Comparison of ENCODE assay signal across 1 cellular context in the genomic region with DNA sequence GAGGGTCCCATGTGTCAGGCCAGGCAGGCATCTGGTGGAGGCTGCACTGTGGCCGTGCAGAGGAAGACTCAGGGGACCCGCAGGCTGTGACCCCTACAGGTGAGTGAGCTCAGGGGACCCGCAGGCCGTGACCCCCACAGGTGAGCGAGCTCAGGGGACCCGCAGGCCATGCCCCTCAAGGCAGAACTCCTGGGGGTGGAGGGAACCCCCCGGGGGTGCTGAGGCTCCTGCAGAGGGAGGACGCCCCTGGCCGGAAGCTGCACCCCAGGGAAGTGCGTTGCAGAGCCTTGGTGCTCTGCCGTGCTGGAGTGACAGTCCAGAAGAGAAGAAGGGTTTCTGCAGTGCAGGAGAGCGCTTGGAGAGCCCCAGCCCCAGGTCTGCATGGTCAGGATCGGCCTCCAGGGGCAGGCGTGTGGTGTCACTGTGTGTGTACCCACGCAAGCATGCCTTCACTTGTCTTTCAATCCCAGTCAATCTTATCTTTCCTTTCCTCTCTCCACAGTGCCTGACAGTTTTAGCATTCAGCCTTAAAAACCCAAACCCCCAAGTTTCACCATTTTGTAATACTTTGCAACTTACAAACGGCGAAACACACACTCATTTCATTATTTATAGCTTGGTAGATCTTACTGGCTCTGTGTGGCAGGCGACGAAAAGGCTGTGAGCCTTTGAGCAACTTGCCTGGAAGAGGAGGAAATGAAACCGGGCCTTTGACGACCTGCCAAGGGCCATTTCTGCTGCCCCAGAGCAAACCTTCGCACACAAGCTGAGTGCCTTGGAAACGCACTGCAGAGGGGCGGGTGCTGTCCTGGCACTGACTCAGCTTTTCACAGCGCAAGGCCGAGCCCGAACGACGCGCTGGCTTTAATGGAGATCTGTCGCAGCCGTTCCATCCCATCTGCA.
TF ChIP-seq lines count a peak whose summit lies in the region.

No MANE protein-coding gene starts in this region.

TF ChIP-seq in GM23338, 12 proteins besides CTCF, POLR2A, EP300 and RAD21 (continued from another document):
- TF ChIP-seq, protein P1, sequence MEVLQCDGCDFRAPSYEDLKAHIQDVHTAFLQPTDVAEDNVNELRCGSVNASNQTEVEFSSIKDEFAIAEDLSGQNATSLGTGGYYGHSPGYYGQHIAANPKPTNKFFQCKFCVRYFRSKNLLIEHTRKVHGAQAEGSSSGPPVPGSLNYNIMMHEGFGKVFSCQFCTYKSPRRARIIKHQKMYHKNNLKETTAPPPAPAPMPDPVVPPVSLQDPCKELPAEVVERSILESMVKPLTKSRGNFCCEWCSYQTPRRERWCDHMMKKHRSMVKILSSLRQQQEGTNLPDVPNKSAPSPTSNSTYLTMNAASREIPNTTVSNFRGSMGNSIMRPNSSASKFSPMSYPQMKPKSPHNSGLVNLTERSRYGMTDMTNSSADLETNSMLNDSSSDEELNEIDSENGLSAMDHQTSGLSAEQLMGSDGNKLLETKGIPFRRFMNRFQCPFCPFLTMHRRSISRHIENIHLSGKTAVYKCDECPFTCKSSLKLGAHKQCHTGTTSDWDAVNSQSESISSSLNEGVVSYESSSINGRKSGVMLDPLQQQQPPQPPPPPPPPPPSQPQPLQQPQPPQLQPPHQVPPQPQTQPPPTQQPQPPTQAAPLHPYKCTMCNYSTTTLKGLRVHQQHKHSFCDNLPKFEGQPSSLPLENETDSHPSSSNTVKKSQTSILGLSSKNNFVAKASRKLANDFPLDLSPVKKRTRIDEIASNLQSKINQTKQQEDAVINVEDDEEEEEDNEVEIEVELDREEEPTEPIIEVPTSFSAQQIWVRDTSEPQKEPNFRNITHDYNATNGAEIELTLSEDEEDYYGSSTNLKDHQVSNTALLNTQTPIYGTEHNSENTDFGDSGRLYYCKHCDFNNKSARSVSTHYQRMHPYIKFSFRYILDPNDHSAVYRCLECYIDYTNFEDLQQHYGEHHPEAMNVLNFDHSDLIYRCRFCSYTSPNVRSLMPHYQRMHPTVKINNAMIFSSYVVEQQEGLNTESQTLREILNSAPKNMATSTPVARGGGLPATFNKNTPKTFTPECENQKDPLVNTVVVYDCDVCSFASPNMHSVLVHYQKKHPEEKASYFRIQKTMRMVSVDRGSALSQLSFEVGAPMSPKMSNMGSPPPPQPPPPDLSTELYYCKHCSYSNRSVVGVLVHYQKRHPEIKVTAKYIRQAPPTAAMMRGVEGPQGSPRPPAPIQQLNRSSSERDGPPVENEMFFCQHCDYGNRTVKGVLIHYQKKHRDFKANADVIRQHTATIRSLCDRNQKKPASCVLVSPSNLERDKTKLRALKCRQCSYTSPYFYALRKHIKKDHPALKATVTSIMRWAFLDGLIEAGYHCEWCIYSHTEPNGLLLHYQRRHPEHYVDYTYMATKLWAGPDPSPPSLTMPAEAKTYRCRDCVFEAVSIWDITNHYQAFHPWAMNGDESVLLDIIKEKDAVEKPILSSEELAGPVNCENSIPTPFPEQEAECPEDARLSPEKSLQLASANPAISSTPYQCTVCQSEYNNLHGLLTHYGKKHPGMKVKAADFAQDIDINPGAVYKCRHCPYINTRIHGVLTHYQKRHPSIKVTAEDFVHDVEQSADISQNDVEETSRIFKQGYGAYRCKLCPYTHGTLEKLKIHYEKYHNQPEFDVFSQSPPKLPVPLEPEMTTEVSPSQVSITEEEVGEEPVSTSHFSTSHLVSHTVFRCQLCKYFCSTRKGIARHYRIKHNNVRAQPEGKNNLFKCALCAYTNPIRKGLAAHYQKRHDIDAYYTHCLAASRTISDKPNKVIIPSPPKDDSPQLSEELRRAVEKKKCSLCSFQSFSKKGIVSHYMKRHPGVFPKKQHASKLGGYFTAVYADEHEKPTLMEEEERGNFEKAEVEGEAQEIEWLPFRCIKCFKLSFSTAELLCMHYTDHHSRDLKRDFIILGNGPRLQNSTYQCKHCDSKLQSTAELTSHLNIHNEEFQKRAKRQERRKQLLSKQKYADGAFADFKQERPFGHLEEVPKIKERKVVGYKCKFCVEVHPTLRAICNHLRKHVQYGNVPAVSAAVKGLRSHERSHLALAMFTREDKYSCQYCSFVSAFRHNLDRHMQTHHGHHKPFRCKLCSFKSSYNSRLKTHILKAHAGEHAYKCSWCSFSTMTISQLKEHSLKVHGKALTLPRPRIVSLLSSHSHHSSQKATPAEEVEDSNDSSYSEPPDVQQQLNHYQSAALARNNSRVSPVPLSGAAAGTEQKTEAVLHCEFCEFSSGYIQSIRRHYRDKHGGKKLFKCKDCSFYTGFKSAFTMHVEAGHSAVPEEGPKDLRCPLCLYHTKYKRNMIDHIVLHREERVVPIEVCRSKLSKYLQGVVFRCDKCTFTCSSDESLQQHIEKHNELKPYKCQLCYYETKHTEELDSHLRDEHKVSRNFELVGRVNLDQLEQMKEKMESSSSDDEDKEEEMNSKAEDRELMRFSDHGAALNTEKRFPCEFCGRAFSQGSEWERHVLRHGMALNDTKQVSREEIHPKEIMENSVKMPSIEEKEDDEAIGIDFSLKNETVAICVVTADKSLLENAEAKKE (CRISPR knock-in tag; IDR thresholded peaks at IDR 0.05): no peak
- TF ChIP-seq ZNF331 (CRISPR knock-in tag; IDR thresholded peaks at IDR 0.05; ENCODE audit: low read depth): no peak
- no peak for TF ChIP-seq JUNB (IDR thresholded peaks at IDR 0.05; ENCODE audit: unreplicated experiment)
- TF ChIP-seq EZH2phosphoT487 (IDR thresholded peaks at IDR 0.05; ENCODE audit: unreplicated experiment): no peak
- no peak for TF ChIP-seq NANOG (IDR thresholded peaks at IDR 0.05; ENCODE audit: borderline replicate concordance)
- no peak for TF ChIP-seq EZH2 (IDR thresholded peaks at IDR 0.05; ENCODE audit: low read depth, unreplicated experiment)
